ENCODE assay signal across 22 cellular contexts in genomic region chr2:128439231-128440086, GRCh38.
DNase-seq lines count a peak whose midpoint lies in the region; ATAC-seq, FAIRE-seq and TF ChIP-seq lines count a peak whose summit lies in the region.
"Had no signal": no experiment of that assay in that cellular context is flagged by ENCODE, and none has a peak within 500 bp of the region (broad histone marks: within the 10 kb centered on the region; RNA-seq: fewer than 3 reads in every experiment).

No MANE protein-coding gene starts in this region.

- H2BK120ac ChIP-seq in H9 (ENCODE audit: low read depth, low read length, poor library complexity, severe bottlenecking) = no peak overlapping the region

- H3K23ac ChIP-seq in H9 (ENCODE audit: insufficient read length, low read depth, low read length) = no peak overlapping the region

- H3K4me1 ChIP-seq in H9 (ENCODE audit: insufficient read depth, low read length) (peaks cover 3% of the 10 kb centered on the region; the same call in 1 of the 2 replicates), K562 (replicated peaks in 1 of 2; ENCODE audit: control insufficient read depth in 2 of 2, insufficient read depth in 2 of 2, low read length in 2 of 2) (peaks cover 13 to 27% of the 10 kb centered on the region in 2 experiments), sigmoid colon (peaks cover 0 to 8% (median 6%) of the 10 kb centered on the region in 4 donors), upper lobe of left lung (peaks cover 17 to 27% (median 21%) of the 10 kb centered on the region in 4 donors)

- H3K4me2 ChIP-seq in H9 (ENCODE audit: insufficient read depth, insufficient read length, low read length) (no peak overlapping the region), K562 (ENCODE audit: insufficient read depth, low read length) (no peak overlapping the region)
- H3K4me2 ChIP-seq: KMS-11 had no signal

- CTCF ChIA-PET in K562 (lab: Yijun Ruan, JAX; ENCODE audit: low intra/inter-chr PET ratio) = no interaction called here

- no peaks in the 10 kb centered on the region for H3K79me2 ChIP-seq in H9 (ENCODE audit: insufficient read depth, low read length)
- no peaks in the 10 kb centered on the region for H3K79me2 ChIP-seq in K562 (ENCODE audit: control insufficient read depth, insufficient read depth, low read length)

- no peak overlapping the region for H2AK5ac ChIP-seq in H9 (ENCODE audit: insufficient read length, low read length)

- no peak overlapping the region for H3K4me3 ChIP-seq in K562
- no peak overlapping the region for H3K4me3 ChIP-seq in sigmoid colon
- no peak overlapping the region for H3K4me3 ChIP-seq in upper lobe of left lung
- H3K4me3 ChIP-seq: breast epithelium, psoas muscle had no signal

- H3K36me3 Mint-ChIP-seq in H9 (ENCODE audit: insufficient read depth in 1 of 3, low read depth in 3 of 3) = no peaks in the 10 kb centered on the region; a peak in 1 of 7 replicates
- H3K36me3 Mint-ChIP-seq: activated naive CD8-positive, alpha-beta T cell; naive B cell had no signal

- no peak overlapping the region for H2BK15ac ChIP-seq in H9 (ENCODE audit: low read depth, low read length)

- DNase-seq in H9 (peak; percentile 19), K562 (ENCODE audit: extremely low read depth in 1 of 4, low spot score in 3 of 4) (no peak), left ventricle myocardium superior (peak; percentile 51), sigmoid colon (peak; percentile 55), upper lobe of left lung (no peak)
- no peak for DNase-seq in activated naive CD4-positive, alpha-beta T cell treated with Interleukin-2 at 50 U/mL for 16 hours
- DNase-seq: Calu3; effector CD8-positive, alpha-beta T cell; GDM1; naive B cell; NCI-H1694 treated with DMSO at 0.1 percent for 48 hours; psoas muscle; SHP77 treated with DMSO at 0.1 percent for 48 hours; T-helper 2 cell had no signal

- no peak overlapping the region for H2BK5ac ChIP-seq in H9 (ENCODE audit: insufficient read length, low read length)

- H3K27ac Mint-ChIP-seq in H9 = no peak overlapping the region
- H3K27ac Mint-ChIP-seq: activated naive CD8-positive, alpha-beta T cell; naive B cell had no signal

- H2BK20ac ChIP-seq in H9 (ENCODE audit: low read depth, low read length, poor library complexity, severe bottlenecking) = no peak overlapping the region

- no peak overlapping the region for H4K5ac ChIP-seq in H9 (ENCODE audit: insufficient read length, low read depth, low read length)

- H3K4ac ChIP-seq in H9 (ENCODE audit: low read depth, low read length) = no peak overlapping the region

- H3K9me1 ChIP-seq in K562 (ENCODE audit: control insufficient read depth, insufficient read depth, low read length) = peaks cover 4% of the 10 kb centered on the region

- no peak for TF ChIP-seq POLR2A in K562 (conservative IDR thresholded peaks at IDR 0.05)
- no peak for TF ChIP-seq POLR2A in sigmoid colon (IDR thresholded peaks at IDR 0.05)
- TF ChIP-seq POLR2A in upper lobe of left lung (IDR thresholded peaks at IDR 0.05) = no peak

- peaks cover 1% of the 10 kb centered on the region; the same call in 1 of the 2 replicates for H3K27me3 Mint-ChIP-seq in H9 (ENCODE audit: low read depth)

- H3K56ac ChIP-seq in H9 (ENCODE audit: insufficient read length, low read depth, low read length) = no peak overlapping the region

- FAIRE-seq in K562 (lab: Jason Lieb, UNC) = no peak
- FAIRE-seq: GM12892 had no signal

- H3K14ac ChIP-seq in H9 (ENCODE audit: insufficient read depth, low read length) = 0 out of 2 replicates have a peak overlapping the region, but pooled peaks have one; percentile 46

- ATAC-seq in K562 = no peak
- ATAC-seq in left ventricle myocardium superior = peak; percentile 67
- ATAC-seq in GM21515 (IDR thresholded peaks at IDR 0.05; ENCODE audit: unreplicated experiment) = no peak
- ATAC-seq in HG03439 (IDR thresholded peaks at IDR 0.05; ENCODE audit: unreplicated experiment) = no peak
- ATAC-seq in upper lobe of left lung (ENCODE audit: low FRiP score in 2 of 2) = no peak
- ATAC-seq: left colon had no signal

- H3K23me2 ChIP-seq in H9 (ENCODE audit: insufficient read length, low read depth, low read length, poor library complexity, severe bottlenecking) = no peaks in the 10 kb centered on the region

- H3K9me3 Mint-ChIP-seq in H9 = no peaks in the 10 kb centered on the region
- H3K9me3 Mint-ChIP-seq: naive B cell had no signal

- TF ChIP-seq EP300 in K562 (IDR thresholded peaks at IDR 0.05; ENCODE audit: low read length) = no peak
- no peak for TF ChIP-seq EP300 in sigmoid colon (IDR thresholded peaks at IDR 0.05)
- no peak for TF ChIP-seq EP300 in upper lobe of left lung (IDR thresholded peaks at IDR 0.05)

- no peak overlapping the region for H2BK12ac ChIP-seq in H9 (ENCODE audit: insufficient read length, low read depth, low read length)

- intact Hi-C loops in K562 (cut with micrococcal nuclease) = no loop called here
- intact Hi-C loops in left ventricle myocardium superior (cut with micrococcal nuclease) = no loop called here
- intact Hi-C loops in sigmoid colon (cut with DNase I) = no loop called here

- H3K36me3 ChIP-seq in K562 (ENCODE audit: control insufficient read depth, insufficient read depth, low read length) (no peaks in the 10 kb centered on the region), sigmoid colon (no peaks in the 10 kb centered on the region), upper lobe of left lung (no peaks in the 10 kb centered on the region)
- H3K36me3 ChIP-seq: breast epithelium had no signal

- no peak overlapping the region for H3K27ac ChIP-seq in H9 (ENCODE audit: insufficient read length, low read depth, low read length)
- no peak overlapping the region for H3K27ac ChIP-seq in K562 (ENCODE audit: extremely low read depth, low read depth, low read length)
- H3K27ac ChIP-seq in sigmoid colon = no peak overlapping the region
- H3K27ac ChIP-seq in upper lobe of left lung = no peak overlapping the region
- H3K27ac ChIP-seq: breast epithelium, HL-60, KMS-11, psoas muscle had no signal

- no TSS peak for BruUV-seq in K562 (replicated peaks; lab: Mats Ljungman, UMichigan)

- no peak for TF ChIP-seq RAD21 in K562 (CRISPR knock-in tag; conservative IDR thresholded peaks at IDR 0.05 in 1 of 2, IDR thresholded peaks at IDR 0.05 in 1 of 2)

- H3K79me1 ChIP-seq in H9 (ENCODE audit: insufficient read depth, low read depth, low read length, poor library complexity, severe bottlenecking) = no peaks in the 10 kb centered on the region

- H3K4me3 Mint-ChIP-seq in H9 = no peak overlapping the region
- H3K4me3 Mint-ChIP-seq: activated naive CD8-positive, alpha-beta T cell; naive B cell had no signal

- no peak overlapping the region for H4K91ac ChIP-seq in H9 (ENCODE audit: insufficient read length, low read depth, low read length)

- H3K27me3 ChIP-seq in H9 (ENCODE audit: insufficient read depth, low read length) = no peaks in the 10 kb centered on the region
- H3K27me3 ChIP-seq in K562 (ENCODE audit: control insufficient read depth in 2 of 2, insufficient read depth in 2 of 2, low read length in 2 of 2) = peaks cover 0 to 45% of the 10 kb centered on the region in 2 experiments; a peak in 2 of 5 replicates
- H3K27me3 ChIP-seq in sigmoid colon = no peaks in the 10 kb centered on the region
- no peaks in the 10 kb centered on the region for H3K27me3 ChIP-seq in upper lobe of left lung
- H3K27me3 ChIP-seq: breast epithelium had no signal

- POLR2A ChIA-PET in K562 (lab: Yijun Ruan, JAX) = interaction anchor here (0.6 to 1.1 kb wide), 3 partner anchors 9 to 21 kb away, joined by 3 read pairs; no protein-coding TSS in a partner anchor

- no CpG with 5 or more reads among the region's 17 CpGs for WGBS in H9 (ENCODE audit: extremely low coverage, insufficient read length, low lambda C conversion rate)
- 21% methylated on average over 16 of the region's 17 CpGs for WGBS in K562 (ENCODE audit: insufficient coverage, low coverage, missing lambda C conversion rate)
- WGBS in sigmoid colon, 2 donors = 77 to 83% methylated on average over 17 of the region's 17 CpGs
- WGBS in upper lobe of left lung, 2 donors = 86 to 97% methylated on average over 6 to 17 of the region's 17 CpGs

- H4K20me1 ChIP-seq in H9 (ENCODE audit: control insufficient read depth, insufficient read depth, insufficient read length) = no peaks in the 10 kb centered on the region
- no peaks in the 10 kb centered on the region for H4K20me1 ChIP-seq in K562 (replicated peaks; ENCODE audit: control insufficient read depth, insufficient read depth, low read length)

- TF ChIP-seq CTCF in H9 (conservative IDR thresholded peaks at IDR 0.05) (no peak), K562 (IDR thresholded peaks at IDR 0.05 in 2 of 3, conservative IDR thresholded peaks at IDR 0.05 in 1 of 3; ENCODE audit: insufficient read depth in 2 of 3, low read depth in 1 of 3, low read length in 3 of 3) (no peak), sigmoid colon (IDR thresholded peaks at IDR 0.05) (no peak), upper lobe of left lung (IDR thresholded peaks at IDR 0.05) (no peak)

- H3T11ph ChIP-seq in H9 (ENCODE audit: low read length) = no peak overlapping the region

- H3K18ac ChIP-seq in H9 (ENCODE audit: insufficient read length, low read depth, low read length) = no peak overlapping the region

- H4K8ac ChIP-seq in H9 (replicated peaks; ENCODE audit: insufficient read length, low read depth, low read length) = no peak overlapping the region

- no peaks in the 10 kb centered on the region for H3K9me3 ChIP-seq in H9 (ENCODE audit: control insufficient read depth, low read depth, low read length)
- H3K9me3 ChIP-seq in K562 (replicated peaks; ENCODE audit: control insufficient read depth, insufficient read depth, low read depth, low read length) = no peaks in the 10 kb centered on the region
- H3K9me3 ChIP-seq in sigmoid colon = no peaks in the 10 kb centered on the region
- no peaks in the 10 kb centered on the region for H3K9me3 ChIP-seq in upper lobe of left lung
- H3K9me3 ChIP-seq: breast epithelium, psoas muscle had no signal

- H2AFZ ChIP-seq in H9 (ENCODE audit: low read length) (no peak overlapping the region), K562 (ENCODE audit: low read depth, low read length) (no peak overlapping the region; the same call in 1 of the 2 replicates)

- H3K9ac ChIP-seq in H9 (ENCODE audit: extremely low read depth, insufficient read length, low read length) (no peak overlapping the region), K562 (ENCODE audit: insufficient read depth in 1 of 2, low read depth in 2 of 2, low read length in 2 of 2) (peak overlapping the region in 1 of 2 experiments; percentile 35; a peak in 1 of 4 replicates)
- H3K9ac ChIP-seq: KMS-11 had no signal

- peaks cover 21 to 23% of the 10 kb centered on the region in 2 experiments for H3K4me1 Mint-ChIP-seq in H9

- in situ Hi-C loops in K562 (cut with MboI) = no loop called here

TF ChIP-seq in K562, 482 proteins besides CTCF, POLR2A, EP300 and RAD21 (continues in another document):
- TF ChIP-seq CREBBP (IDR thresholded peaks at IDR 0.05; ENCODE audit: low read depth, low read length) = no peak

Comparison
In these comparisons a context has a peak if more than half of its experiments do, and no peak if none do; other contexts are left out.
1. DNase-seq: peak in H9 (single experiment), left ventricle myocardium superior (single experiment) and sigmoid colon (single experiment); none in K562 (0 of 4), activated naive CD4-positive, alpha-beta T cell treated with Interleukin-2 at 50 U/mL for 16 hours (single experiment) and upper lobe of left lung (0 of 2).